Comparison of ENCODE assay signal across 8 cellular contexts in the genomic region with DNA sequence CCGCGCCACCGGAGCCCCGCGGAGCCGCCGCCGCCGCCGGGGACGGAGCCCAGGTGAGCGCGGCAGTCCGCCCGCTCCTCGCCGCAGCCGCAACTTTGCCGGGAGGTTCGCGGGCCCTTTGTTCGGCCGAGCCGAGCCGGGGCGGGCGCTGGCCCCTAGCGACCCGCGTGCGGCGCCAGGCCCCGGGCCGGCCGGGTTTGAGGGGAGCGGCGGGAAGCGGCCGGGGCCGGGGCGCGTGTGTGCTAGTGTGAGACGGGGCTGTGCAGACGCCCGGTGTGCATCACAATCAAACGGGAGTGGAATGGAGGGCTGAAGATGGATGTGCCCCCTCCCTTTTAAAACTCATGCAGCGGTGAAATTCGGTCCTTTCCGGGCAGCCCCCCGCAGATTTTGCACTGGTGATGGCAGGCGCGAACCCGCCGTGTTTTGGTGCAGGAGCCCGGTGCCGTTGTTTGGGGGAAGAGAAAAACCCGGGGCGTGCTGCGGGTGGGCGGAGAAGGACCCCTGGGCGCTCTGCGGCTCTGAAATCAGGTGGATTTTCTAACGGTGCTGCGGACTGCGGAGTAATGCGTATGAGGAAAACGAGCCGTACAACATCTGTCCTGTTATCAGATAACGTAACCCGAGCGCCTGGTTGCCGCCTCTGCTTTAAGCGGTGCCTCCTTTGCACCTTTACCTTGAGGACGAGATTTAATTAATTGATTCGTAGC. TPM values are rescaled to one million over a fixed set of nuclear protein-coding genes. Genes with fewer than 3 reads are reported as not detected.
A peak's percentile ranks its signal among the peaks of the same experiment; 100 is the strongest.
DNase-seq lines count a peak whose midpoint lies in the region; ATAC-seq and TF ChIP-seq lines count a peak whose summit lies in the region.

No MANE protein-coding gene starts in this region.

- H2BK120ac ChIP-seq in mesendoderm (ENCODE audit: low read depth, low read length), result no peak overlapping the region

- H3K23ac ChIP-seq in mesendoderm (ENCODE audit: low read length), result peak overlapping the region; percentile 50

- H3K56ac ChIP-seq in mesendoderm (ENCODE audit: low read length), result peak overlapping the region; percentile 73

- POLR2A ChIA-PET in activated B cell treated with CpG ODN at 0.5 μM for 24 hours (lab: Charles Lee), result interaction anchor here (0.8 to 4.6 kb wide), 17 partner anchors 43 to 852 kb away, joined by 3 to 132 read pairs (median 9); partner anchors contain the start of gene SEC14L1

- H3K79me2 ChIP-seq in DOHH2 (ENCODE audit: control insufficient read depth, low read length) (peaks cover 51% of the 10 kb centered on the region), mesendoderm (ENCODE audit: control insufficient read depth, insufficient read depth, low read length) (peaks cover 15% of the 10 kb centered on the region)

- CTCF ChIA-PET in activated B cell treated with CpG ODN at 0.5 μM for 24 hours (lab: Charles Lee), result interaction anchor here (1.2 to 1.4 kb wide), 2 partner anchors 175 to 188 kb away, joined by 3 read pairs; no protein-coding TSS in a partner anchor

- peaks cover 21% of the 10 kb centered on the region for H4K20me1 ChIP-seq in DOHH2 (ENCODE audit: control insufficient read depth, insufficient read depth, low read depth, low read length)

- H3K27ac ChIP-seq in DOHH2 (ENCODE audit: low read depth, low read length) (no peak overlapping the region), dorsolateral prefrontal cortex (peak overlapping the region in 57 of 59 donors; percentile 5 to 98 (median 79)), mesendoderm (ENCODE audit: low read depth, low read length) (no peak overlapping the region)

- TF ChIP-seq CTCF in DOHH2 (IDR thresholded peaks at IDR 0.05; ENCODE audit: low read depth, low read length, poor library complexity, severe bottlenecking) (no peak), activated B cell treated with CpG ODN at 0.5 μM for 24 hours (IDR thresholded peaks at IDR 0.05) (no peak), dorsolateral prefrontal cortex (IDR thresholded peaks at IDR 0.05 in 54 of 56, conservative IDR thresholded peaks at IDR 0.05 in 2 of 56; ENCODE audit: low read depth in 1 of 56, partially characterized antibody in 56 of 56) (no peak)

- H3K9me2 ChIP-seq in DOHH2 (replicated peaks; ENCODE audit: control insufficient read depth, low read length), result no peaks in the 10 kb centered on the region

- H3K27me3 Mint-ChIP-seq in activated B cell treated with CpG ODN at 0.5 μM for 24 hours, result peaks cover 7% of the 10 kb centered on the region
- peaks cover 9% of the 10 kb centered on the region for H3K27me3 Mint-ChIP-seq in stimulated activated naive CD8-positive, alpha-beta T cell treated with anti-CD3 and anti-CD28 coated beads, Interleukin-15, Interleukin-2, amounts not matched to agents 100 ng/mL and 50 ng/mL, for 24 hours

- DNase-seq in HK-2 (ENCODE audit: unreplicated experiment), result peak; percentile 24
- peak; percentile 46 for DNase-seq in activated B cell treated with CpG ODN at 0.5 μM for 24 hours
- DNase-seq in dorsolateral prefrontal cortex, result peak in 1 of 10 donors; percentile 15
- DNase-seq in mesendoderm, result peak; percentile 37
- no peak for DNase-seq in Kasumi-1 (lab: John Stamatoyannopoulos, UW)

- ATAC-seq in activated B cell treated with CpG ODN at 0.5 μM for 24 hours (ENCODE audit: low read depth) (no peak), GM18907 (IDR thresholded peaks at IDR 0.05; ENCODE audit: unreplicated experiment) (no peak)

- H3K36me3 ChIP-seq in DOHH2 (ENCODE audit: control insufficient read depth, low read length), result no peaks in the 10 kb centered on the region
- H3K36me3 ChIP-seq in mesendoderm (ENCODE audit: control insufficient read depth, insufficient read depth, low read length), result no peaks in the 10 kb centered on the region

- no peak overlapping the region for H2AK5ac ChIP-seq in mesendoderm (ENCODE audit: low read length)

- 0 out of 2 replicates have a peak, but pooled peaks cover 7% of the 10 kb centered on the region for H3F3A ChIP-seq in DOHH2 (ENCODE audit: control insufficient read depth, insufficient read depth)

- H3K27ac Mint-ChIP-seq in activated B cell treated with CpG ODN at 0.5 μM for 24 hours, result peak overlapping the region; percentile 70
- H3K27ac Mint-ChIP-seq in stimulated activated naive CD8-positive, alpha-beta T cell treated with anti-CD3 and anti-CD28 coated beads, Interleukin-15, Interleukin-2, amounts not matched to agents 100 ng/mL and 50 ng/mL, for 24 hours, result peak overlapping the region; percentile 89

- H3K4me2 ChIP-seq in DOHH2 (ENCODE audit: low read length) (peak overlapping the region; percentile 81), mesendoderm (ENCODE audit: low read length) (peak overlapping the region; percentile 86)

- peaks cover 6% of the 10 kb centered on the region for H3K79me1 ChIP-seq in mesendoderm (ENCODE audit: low read length)

- peaks cover 63% of the 10 kb centered on the region for H3K4me1 ChIP-seq in DOHH2 (ENCODE audit: control insufficient read depth, low read length)
- peaks cover 5% of the 10 kb centered on the region for H3K4me1 ChIP-seq in mesendoderm (ENCODE audit: control insufficient read depth, low read depth, low read length)

- H3K4me1 Mint-ChIP-seq in activated B cell treated with CpG ODN at 0.5 μM for 24 hours, result peaks cover 51% of the 10 kb centered on the region
- H3K4me1 Mint-ChIP-seq in stimulated activated naive CD8-positive, alpha-beta T cell treated with anti-CD3 and anti-CD28 coated beads, Interleukin-15, Interleukin-2, amounts not matched to agents 100 ng/mL and 50 ng/mL, for 24 hours (ENCODE audit: low read depth), result peaks cover 62% of the 10 kb centered on the region

- H3K18ac ChIP-seq in mesendoderm (ENCODE audit: low read length), result peak overlapping the region; percentile 92

- no peaks in the 10 kb centered on the region for H3K9me3 ChIP-seq in DOHH2 (ENCODE audit: control insufficient read depth, insufficient read depth, low read length)

- peak overlapping the region; percentile 85 for H3K4me3 ChIP-seq in DOHH2 (ENCODE audit: low read length)
- H3K4me3 ChIP-seq in dorsolateral prefrontal cortex, result peak overlapping the region; percentile 40 to 90 (median 78)
- peak overlapping the region; percentile 70 for H3K4me3 ChIP-seq in mesendoderm (ENCODE audit: low read length)

- H3K27me3 ChIP-seq in DOHH2 (ENCODE audit: control insufficient read depth, low read length) (peaks cover 34% of the 10 kb centered on the region), dorsolateral prefrontal cortex (no peaks in the 10 kb centered on the region), mesendoderm (ENCODE audit: insufficient read depth, low read length, poor library complexity) (peaks cover 27% of the 10 kb centered on the region)

- peak overlapping the region; percentile 90 for H3K4ac ChIP-seq in mesendoderm (ENCODE audit: low read depth, low read length)

- no peaks in the 10 kb centered on the region for H3K9me3 Mint-ChIP-seq in activated B cell treated with CpG ODN at 0.5 μM for 24 hours
- no peaks in the 10 kb centered on the region for H3K9me3 Mint-ChIP-seq in stimulated activated naive CD8-positive, alpha-beta T cell treated with anti-CD3 and anti-CD28 coated beads, Interleukin-15, Interleukin-2, amounts not matched to agents 100 ng/mL and 50 ng/mL, for 24 hours

- intact Hi-C loops in activated B cell treated with CpG ODN at 0.5 μM for 24 hours (cut with micrococcal nuclease), result loop anchor here (2.0 to 5.0 kb wide), 6 partner anchors 55 to 1233 kb away; partner anchors contain the start of genes JMJD6, METTL23 and SRSF2
- intact Hi-C loops in dorsolateral prefrontal cortex (cut with DNase I), result loop anchor here (2.0 to 10.0 kb wide), 5 partner anchors 17 to 225 kb away; no protein-coding TSS in a partner anchor

- H4K5ac ChIP-seq in mesendoderm (ENCODE audit: low read length), result no peak overlapping the region

- no peak overlapping the region for H4K8ac ChIP-seq in mesendoderm (ENCODE audit: low read depth, low read length)

- H2BK5ac ChIP-seq in mesendoderm (ENCODE audit: low read length), result no peak overlapping the region

- no CpG with 5 or more reads among the region's 75 CpGs for WGBS in mesendoderm (ENCODE audit: extremely low coverage, insufficient coverage, low lambda C conversion rate)

- H3K36me3 Mint-ChIP-seq in activated B cell treated with CpG ODN at 0.5 μM for 24 hours (ENCODE audit: low read depth), result peaks cover 6% of the 10 kb centered on the region
- no peaks in the 10 kb centered on the region for H3K36me3 Mint-ChIP-seq in stimulated activated naive CD8-positive, alpha-beta T cell treated with anti-CD3 and anti-CD28 coated beads, Interleukin-15, Interleukin-2, amounts not matched to agents 100 ng/mL and 50 ng/mL, for 24 hours (ENCODE audit: low read depth)

- H3K4me3 Mint-ChIP-seq in activated B cell treated with CpG ODN at 0.5 μM for 24 hours, result peak overlapping the region; percentile 86
- peak overlapping the region; percentile 87 for H3K4me3 Mint-ChIP-seq in stimulated activated naive CD8-positive, alpha-beta T cell treated with anti-CD3 and anti-CD28 coated beads, Interleukin-15, Interleukin-2, amounts not matched to agents 100 ng/mL and 50 ng/mL, for 24 hours

- H2BK15ac ChIP-seq in mesendoderm (replicated peaks; ENCODE audit: low read depth), result no peak overlapping the region

- H3K9ac ChIP-seq in mesendoderm (ENCODE audit: low read length), result peak overlapping the region; percentile 67

RNA-seq across cellular contexts. Expression of gene TNRC6C, which starts 0.9 kb away (rescaled TPM):
- total RNA-seq in activated B cell treated with CpG ODN at 0.5 μM for 24 hours (14.4 and 24.6 TPM in 2 replicates), dorsolateral prefrontal cortex (100 to 1,000 TPM in 37 of 120 experiments, 10 to 100 TPM in 83; 57.8 to 136 (median 94.4) TPM)
- 3.7 TPM for polyA plus RNA-seq in mesendoderm (2013, experiment 1 of 2)
- 3.7 TPM for polyA plus RNA-seq in mesendoderm (2013, experiment 2 of 2)

Comparison
In these comparisons a context has a peak if more than half of its experiments do, and no peak if none do; other contexts are left out.
1. H3K27ac ChIP-seq: peak in dorsolateral prefrontal cortex (57 of 59); none in DOHH2 (single experiment) and mesendoderm (single experiment).
2. DNase-seq: peak in HK-2 (single experiment), activated B cell treated with CpG ODN at 0.5 μM for 24 hours (single experiment) and mesendoderm (single experiment); none in Kasumi-1 (0 of 2).
3. Peak in every context shown above with its lines, with median percentiles within 50 percentile points of each other: H3K4me3 ChIP-seq.